In genomic region chr5:91419571-91420537, GRCh38 we compare ENCODE assay signal across 8 cellular contexts. TPM values are rescaled to one million over a fixed set of nuclear protein-coding genes. Genes with fewer than 3 reads are reported as not detected.
A peak's percentile ranks its signal among the peaks of the same experiment; 100 is the strongest.
DNase-seq lines count a peak whose midpoint lies in the region; ATAC-seq and TF ChIP-seq lines count a peak whose summit lies in the region.

No MANE protein-coding gene starts in this region.

- H3K4me1 ChIP-seq in hepatocyte (ENCODE audit: insufficient read depth) (peaks cover 10% of the 10 kb centered on the region), spleen (peaks cover 0 to 7% (median 0%) of the 10 kb centered on the region in 6 donors)

- no peaks in the 10 kb centered on the region for H3K79me2 ChIP-seq in hepatocyte

- H3K27me3 ChIP-seq in hepatocyte (no peaks in the 10 kb centered on the region), spleen (replicated peaks in 1 of 7) (no peaks in the 10 kb centered on the region)

- DNase-seq in AML-193 (lab: John Stamatoyannopoulos, UW) (peak; percentile 58 to 68), MV-4-11 (lab: John Stamatoyannopoulos, UW) (peak; percentile 66), T follicular helper cell (ENCODE audit: low read depth) (peak; percentile 51), amniotic epithelial cell (ENCODE audit: low read depth) (peak; percentile 54), hepatocyte (ENCODE audit: low spot score) (peak; percentile 73), spleen (no peak)

- no peak overlapping the region for H3K4me2 ChIP-seq in hepatocyte

- 57% methylated on average over 9 of the region's 9 CpGs for WGBS in hepatocyte (ENCODE audit: low lambda C conversion rate, missing lambda C conversion rate)
- 52 to 59% (median 54%) methylated on average over 9 of the region's 9 CpGs for WGBS in spleen, 5 donors

- no peaks in the 10 kb centered on the region for H3K9me2 ChIP-seq in hepatocyte (replicated peaks; ENCODE audit: insufficient read depth)

- no peaks in the 10 kb centered on the region for H3K9me3 ChIP-seq in hepatocyte (ENCODE audit: low read depth)
- H3K9me3 ChIP-seq in spleen: peaks cover 0 to 3% (median 0%) of the 10 kb centered on the region in 8 donors

- no peak for TF ChIP-seq POLR2A in spleen (IDR thresholded peaks at IDR 0.05)

- H4K20me1 ChIP-seq in hepatocyte (ENCODE audit: insufficient read depth, poor library complexity, severe bottlenecking): no peaks in the 10 kb centered on the region

- H3K4me3 ChIP-seq in hepatocyte: no peak overlapping the region
- H3K4me3 ChIP-seq in spleen: no peak overlapping the region

- ATAC-seq in GM19395 (IDR thresholded peaks at IDR 0.05; ENCODE audit: unreplicated experiment) (peak; percentile 68), HG03469 (IDR thresholded peaks at IDR 0.05; ENCODE audit: unreplicated experiment) (no peak)

- intact Hi-C loops in spleen (cut with DNase I; ENCODE audit: low total_unique reads): loop anchor here (5.0 kb wide), 1 partner anchor 558 kb away; no protein-coding TSS in a partner anchor

- no peak overlapping the region for H3K27ac ChIP-seq in hepatocyte
- H3K27ac ChIP-seq in spleen: no peak overlapping the region

- H3K36me3 ChIP-seq in hepatocyte (replicated peaks; ENCODE audit: insufficient read depth, low read depth) (no peaks in the 10 kb centered on the region), spleen (no peaks in the 10 kb centered on the region)

- no peak overlapping the region for H2AFZ ChIP-seq in hepatocyte

- TF ChIP-seq CTCF in hepatocyte (IDR thresholded peaks at IDR 0.05; ENCODE audit: poor library complexity) (peak; percentile 86), spleen (IDR thresholded peaks at IDR 0.05 in 8 of 11, conservative IDR thresholded peaks at IDR 0.05 in 3 of 11) (peak; percentile 48 to 82 (median 71))

RNA-seq across cellular contexts. Expression of gene ARRDC3, which starts 36.7 kb away (rescaled TPM):
- 114 and 134 TPM in 2 replicates for total RNA-seq in hepatocyte
- 53.7 and 58.0 TPM in 2 replicates for polyA plus RNA-seq in hepatocyte
- total RNA-seq in spleen: 100 to 1,000 TPM in 1 of 7 donors, 10 to 100 TPM in 6; 32.5 to 124 (median 52.8) TPM
- polyA plus RNA-seq in spleen: 10 to 100 TPM; 13.7 to 36.2 (median 15.5) TPM
